10 cellular contexts compared by ENCODE assay signal in genomic region chr1:206967096-206967851, GRCh38. TPM values are rescaled to one million over a fixed set of nuclear protein-coding genes. Genes with fewer than 3 reads are reported as not detected.
DNase-seq lines count a peak whose midpoint lies in the region; ATAC-seq, FAIRE-seq and TF ChIP-seq lines count a peak whose summit lies in the region.
"Had no signal": no experiment of that assay in that cellular context is flagged by ENCODE, and none has a peak within 500 bp of the region (broad histone marks: within the 10 kb centered on the region; RNA-seq: fewer than 3 reads in every experiment).

No MANE protein-coding gene starts in this region.

- peak; percentile 45 for ATAC-seq in HG02642 (IDR thresholded peaks at IDR 0.05; ENCODE audit: poor library complexity, unreplicated experiment)
- peak; percentile 67 for ATAC-seq in naive thymus-derived CD4-positive, alpha-beta T cell

- H3K4me1 ChIP-seq in naive thymus-derived CD4-positive, alpha-beta T cell (ENCODE audit: control insufficient read depth in 2 of 2, insufficient read depth in 2 of 2, low read length in 2 of 2): peaks cover 1 to 25% of the 10 kb centered on the region in 2 donors

- in situ Hi-C loops in GM13977 (cut with MboI; ENCODE audit: low pct_unique_long_range_greater_than_20kb, low sequenced_read_pairs, unreplicated experiment): no loop called here

- TF ChIP-seq CTCF in GM13977 (IDR thresholded peaks at IDR 0.05; ENCODE audit: extremely low read depth, insufficient read depth, missing control alignments): no peak

- H3K27ac ChIP-seq in naive thymus-derived CD4-positive, alpha-beta T cell (ENCODE audit: low read depth, low read length): no peak overlapping the region
- H3K27ac ChIP-seq: thoracic aorta had no signal

- H3K27me3 Mint-ChIP-seq in T-helper 1 cell treated with Interleukin-12 subunit alpha and Interleukin-12 subunit beta and Interleukin-4 antibody, amounts not matched to agents 30 μg/mL and 1 μg/mL, for 36 hours (ENCODE audit: low read depth): peaks cover 35% of the 10 kb centered on the region
- H3K27me3 Mint-ChIP-seq in naive thymus-derived CD4-positive, alpha-beta T cell: peaks cover 0 to 31% (median 0%) of the 10 kb centered on the region in 5 donors

- DNase-seq in GM18507 (ENCODE audit: extremely low spot score, insufficient read length, low read depth) (no peak), GM13977 (ENCODE audit: low spot score) (no peak), HuH-7 (ENCODE audit: low spot score) (no peak), GM19240 (ENCODE audit: insufficient read length, low spot score) (no peak), NCI-H128 (lab: John Stamatoyannopoulos, UW; ENCODE audit: unreplicated experiment) (no peak)
- DNase-seq in naive thymus-derived CD4-positive, alpha-beta T cell: peak in 2 of 9 donors; percentile 6 to 16

- H3K4me3 Mint-ChIP-seq in T-helper 1 cell treated with Interleukin-12 subunit alpha and Interleukin-12 subunit beta and Interleukin-4 antibody, amounts not matched to agents 30 μg/mL and 1 μg/mL, for 36 hours: peak overlapping the region; percentile 45
- peak overlapping the region; percentile 54 to 82 (median 72) for H3K4me3 Mint-ChIP-seq in naive thymus-derived CD4-positive, alpha-beta T cell

- no peak overlapping the region for H3K4me3 ChIP-seq in naive thymus-derived CD4-positive, alpha-beta T cell (ENCODE audit: low read length)
- H3K4me3 ChIP-seq: thoracic aorta had no signal

- H3K9me3 Mint-ChIP-seq in T-helper 1 cell treated with Interleukin-12 subunit alpha and Interleukin-12 subunit beta and Interleukin-4 antibody, amounts not matched to agents 30 μg/mL and 1 μg/mL, for 36 hours: no peaks in the 10 kb centered on the region
- no peaks in the 10 kb centered on the region for H3K9me3 Mint-ChIP-seq in naive thymus-derived CD4-positive, alpha-beta T cell

- H3K27ac Mint-ChIP-seq in T-helper 1 cell treated with Interleukin-12 subunit alpha and Interleukin-12 subunit beta and Interleukin-4 antibody, amounts not matched to agents 30 μg/mL and 1 μg/mL, for 36 hours: peak overlapping the region; percentile 13
- H3K27ac Mint-ChIP-seq in naive thymus-derived CD4-positive, alpha-beta T cell: peak overlapping the region; percentile 46 to 90 (median 71)

- H3K9me3 ChIP-seq in naive thymus-derived CD4-positive, alpha-beta T cell (ENCODE audit: control insufficient read depth in 2 of 3, low read length in 3 of 3): no peaks in the 10 kb centered on the region
- H3K9me3 ChIP-seq: thoracic aorta had no signal

- peaks cover 36% of the 10 kb centered on the region for H3K4me1 Mint-ChIP-seq in T-helper 1 cell treated with Interleukin-12 subunit alpha and Interleukin-12 subunit beta and Interleukin-4 antibody, amounts not matched to agents 30 μg/mL and 1 μg/mL, for 36 hours (ENCODE audit: low read depth)
- peaks cover 29 to 57% (median 38%) of the 10 kb centered on the region in 7 donors for H3K4me1 Mint-ChIP-seq in naive thymus-derived CD4-positive, alpha-beta T cell

- CTCF ChIA-PET in naive thymus-derived CD4-positive, alpha-beta T cell (lab: Charles Lee): interaction anchor here (0.5 to 1.0 kb wide), 4 partner anchors 12 to 233 kb away, joined by 3 to 4 read pairs (median 3); no protein-coding TSS in a partner anchor

- peak; percentile 99 for FAIRE-seq in GM18507 (lab: Jason Lieb, UNC)

- no peaks in the 10 kb centered on the region for H3K36me3 Mint-ChIP-seq in T-helper 1 cell treated with Interleukin-12 subunit alpha and Interleukin-12 subunit beta and Interleukin-4 antibody, amounts not matched to agents 30 μg/mL and 1 μg/mL, for 36 hours (ENCODE audit: low read depth)
- H3K36me3 Mint-ChIP-seq in naive thymus-derived CD4-positive, alpha-beta T cell: peaks cover 0 to under 1% (median 0%) of the 10 kb centered on the region in 5 donors

- POLR2A ChIA-PET in naive thymus-derived CD4-positive, alpha-beta T cell (lab: Charles Lee): interaction anchor here (1.1 to 1.9 kb wide), 4 partner anchors 15 to 61 kb away, joined by 3 to 7 read pairs (median 4); partner anchors contain the start of gene FCMR

- no peaks in the 10 kb centered on the region for H3K36me3 ChIP-seq in naive thymus-derived CD4-positive, alpha-beta T cell (ENCODE audit: control insufficient read depth in 2 of 3, insufficient read depth in 3 of 3, low read length in 3 of 3)
- H3K36me3 ChIP-seq: thoracic aorta had no signal

- intact Hi-C loops in naive thymus-derived CD4-positive, alpha-beta T cell (cut with micrococcal nuclease): no loop called here

- no peaks in the 10 kb centered on the region for H3K27me3 ChIP-seq in naive thymus-derived CD4-positive, alpha-beta T cell (ENCODE audit: control insufficient read depth in 2 of 2, insufficient read depth in 2 of 2, low read length in 2 of 2)

RNA-seq across cellular contexts. Expression of gene FCAMR, which starts 3.0 kb away (rescaled TPM):
- total RNA-seq in naive thymus-derived CD4-positive, alpha-beta T cell: not detected
- polyA plus RNA-seq in naive thymus-derived CD4-positive, alpha-beta T cell: not detected
- total RNA-seq: mononuclear cell, thoracic aorta had no signal

RNA-seq across cellular contexts. Expression of gene PIGR, which starts 21.0 kb away (rescaled TPM):
- total RNA-seq in naive thymus-derived CD4-positive, alpha-beta T cell: not detected
- polyA plus RNA-seq in naive thymus-derived CD4-positive, alpha-beta T cell: not detected
- total RNA-seq: mononuclear cell had no signal

RNA-seq across cellular contexts. Expression of gene FCMR, which starts 45.5 kb away (rescaled TPM):
- total RNA-seq in naive thymus-derived CD4-positive, alpha-beta T cell: 100 to 1,000 TPM; 103 to 943 (median 312) TPM
- polyA plus RNA-seq in naive thymus-derived CD4-positive, alpha-beta T cell: 100 to 1,000 TPM; 803 to 998 TPM
